In the genomic region with DNA sequence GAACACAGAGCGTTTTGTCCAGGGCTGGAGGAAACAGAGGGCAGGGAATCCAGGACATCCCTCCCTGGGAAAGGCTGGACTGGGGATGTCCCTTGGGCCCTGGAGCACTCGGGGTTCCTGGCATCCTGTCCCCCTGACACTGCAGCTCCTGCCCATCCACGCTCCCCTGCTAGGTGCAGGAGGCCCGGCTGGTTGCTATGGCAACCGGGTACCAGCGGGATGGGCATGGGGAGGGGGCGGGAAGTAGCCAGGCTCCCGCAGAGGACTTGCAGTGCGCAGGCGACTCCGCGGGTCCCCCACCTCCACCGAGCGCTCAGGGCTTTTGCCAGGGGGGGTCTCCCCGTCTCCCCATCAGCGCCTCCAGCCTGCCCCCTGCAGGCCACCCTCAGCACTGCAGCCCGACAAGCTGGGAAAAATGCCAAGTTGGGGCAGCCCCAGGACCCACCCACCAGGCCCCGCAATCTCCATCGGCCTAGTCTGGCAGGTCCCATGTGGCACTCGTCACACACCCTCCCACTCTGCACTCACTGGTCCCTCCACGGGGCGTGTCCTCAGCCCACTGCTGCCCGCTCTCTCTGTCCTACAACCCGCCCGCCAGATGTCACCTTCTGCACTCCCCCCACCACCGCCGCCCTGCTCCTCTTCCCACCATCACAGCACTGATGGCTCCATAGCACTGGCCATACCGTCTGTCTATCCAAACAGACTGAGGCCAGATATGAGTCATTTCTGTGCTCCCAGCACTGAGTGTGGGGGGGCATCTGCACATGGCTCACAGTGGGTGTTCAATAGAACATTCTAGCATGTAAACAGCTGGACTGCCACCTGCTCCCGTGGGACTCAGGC, we compare ENCODE assay signal across 8 cellular contexts. TPM values are rescaled to one million over a fixed set of nuclear protein-coding genes. Genes with fewer than 3 reads are reported as not detected.
DNase-seq lines count a peak whose midpoint lies in the region; ATAC-seq and TF ChIP-seq lines count a peak whose summit lies in the region.

No MANE protein-coding gene starts in this region.

- H4K20me1 ChIP-seq in SK-N-SH (ENCODE audit: insufficient read depth) = peaks cover 5% of the 10 kb centered on the region; the same call in 1 of the 2 replicates

- no peak overlapping the region for H3K9ac ChIP-seq in SK-N-SH

- H3K79me2 ChIP-seq in SK-N-SH (ENCODE audit: insufficient read depth) = peaks cover 30% of the 10 kb centered on the region

- peak; percentile 25 for TF ChIP-seq RAD21 in SK-N-SH (IDR thresholded peaks at IDR 0.05; ENCODE audit: low read length)

- intact Hi-C loops in cardiac septum (cut with DNase I) = no loop called here
- intact Hi-C loops in left ventricle myocardium superior (cut with micrococcal nuclease) = no loop called here
- intact Hi-C loops in mucosa of descending colon (cut with DNase I, micrococcal nuclease) = no loop called here

- no peaks in the 10 kb centered on the region for H3K9me3 ChIP-seq in SK-N-SH
- no peaks in the 10 kb centered on the region for H3K9me3 ChIP-seq in mucosa of descending colon
- no peaks in the 10 kb centered on the region for H3K9me3 ChIP-seq in upper lobe of left lung

- H3K4me1 ChIP-seq in SK-N-SH (ENCODE audit: control insufficient read depth in 1 of 2, insufficient read depth in 2 of 2, low read depth in 1 of 2, low read length in 1 of 2) = peaks cover 31 to 47% of the 10 kb centered on the region in 2 experiments
- no peaks in the 10 kb centered on the region for H3K4me1 ChIP-seq in mucosa of descending colon (ENCODE audit: low read depth)
- H3K4me1 ChIP-seq in upper lobe of left lung = peaks cover 7 to 24% (median 18%) of the 10 kb centered on the region in 4 donors

- TF ChIP-seq CTCF in SK-N-SH (IDR thresholded peaks at IDR 0.05) (peak; percentile 84), mucosa of descending colon (IDR thresholded peaks at IDR 0.05) (peak; percentile 30), upper lobe of left lung (IDR thresholded peaks at IDR 0.05) (peak; percentile 34 to 65 (median 52))

- no peak overlapping the region for H2AFZ ChIP-seq in SK-N-SH (ENCODE audit: low read depth)

- WGBS in SK-N-SH (ENCODE audit: low lambda C conversion rate) = 41% methylated on average over 14 of the region's 29 CpGs
- WGBS in upper lobe of left lung, 2 donors = 65 to 67% methylated on average over 14 to 28 of the region's 29 CpGs

- POLR2A ChIA-PET in SK-N-SH (lab: Yijun Ruan, JAX) = interaction anchor here (1.0 kb wide), 1 partner anchor 10 kb away, joined by 3 read pairs; no protein-coding TSS in a partner anchor

- H3K36me3 ChIP-seq in SK-N-SH (replicated peaks in 1 of 2; ENCODE audit: control insufficient read depth in 1 of 2, insufficient read depth in 2 of 2, low read length in 1 of 2) = peaks cover 7 to 16% of the 10 kb centered on the region in 2 experiments
- H3K36me3 ChIP-seq in mucosa of descending colon (ENCODE audit: low read depth) = no peaks in the 10 kb centered on the region
- H3K36me3 ChIP-seq in upper lobe of left lung = peaks cover 0 to 30% (median 15%) of the 10 kb centered on the region in 4 donors

- peak overlapping the region; percentile 43 to 68; a peak in 3 of 4 replicates for H3K27ac ChIP-seq in SK-N-SH (ENCODE audit: low read depth in 2 of 2, low read length in 1 of 2)
- peak overlapping the region; percentile 98 for H3K27ac ChIP-seq in cingulate gyrus (ENCODE audit: low read depth, low read length)
- no peak overlapping the region for H3K27ac ChIP-seq in upper lobe of left lung

- peak; percentile 75 for DNase-seq in cardiac septum (ENCODE audit: low spot score)
- DNase-seq in left ventricle myocardium superior = no peak
- DNase-seq in SK-N-SH = peak; percentile 93
- DNase-seq in mucosa of descending colon = peak in 1 of 3 donors; percentile 60
- DNase-seq in upper lobe of left lung = peak in 1 of 2 donors; percentile 83
- DNase-seq in NK-92 (lab: John Stamatoyannopoulos, UW; ENCODE audit: unreplicated experiment) = no peak

- H3K4me3 ChIP-seq in SK-N-SH (ENCODE audit: low read depth in 2 of 2, low read length in 1 of 2) (peak overlapping the region in 1 of 2 experiments; percentile 47; a peak in 1 of 4 replicates), mucosa of descending colon (no peak overlapping the region), upper lobe of left lung (no peak overlapping the region)

- no peak for TF ChIP-seq POLR2A in upper lobe of left lung (IDR thresholded peaks at IDR 0.05)

- H3K27me3 ChIP-seq in SK-N-SH (ENCODE audit: insufficient read depth) (no peaks in the 10 kb centered on the region), upper lobe of left lung (no peaks in the 10 kb centered on the region)

- CTCF ChIA-PET in SK-N-SH (lab: Yijun Ruan, JAX) = interaction anchor here (0.6 to 2.8 kb wide), 48 partner anchors 9 to 368 kb away, joined by 3 to 28 read pairs (median 4); partner anchors contain the start of gene NUP50

- 0 out of 2 replicates have a peak overlapping the region, but pooled peaks have one; percentile 8 for H3K4me2 ChIP-seq in SK-N-SH

- H3F3A ChIP-seq in SK-N-SH (replicated peaks; ENCODE audit: insufficient read depth) = peaks cover 11% of the 10 kb centered on the region

- TF ChIP-seq EP300 in SK-N-SH (IDR thresholded peaks at IDR 0.05; ENCODE audit: borderline replicate concordance in 1 of 2, low read depth in 1 of 2, low read length in 1 of 2) (no peak), upper lobe of left lung (IDR thresholded peaks at IDR 0.05) (no peak)

- no peaks in the 10 kb centered on the region for H3K9me2 ChIP-seq in SK-N-SH

- no peak for ATAC-seq in left ventricle myocardium superior
- ATAC-seq in mucosa of descending colon = peak; percentile 33
- peak in 1 of 2 donors; percentile 7 for ATAC-seq in upper lobe of left lung (ENCODE audit: low FRiP score in 2 of 2)
- no peak for ATAC-seq in HG03469 (IDR thresholded peaks at IDR 0.05; ENCODE audit: unreplicated experiment)

TF ChIP-seq in SK-N-SH, 30 proteins besides CTCF, POLR2A, EP300 and RAD21 (continues in another document):
- TF ChIP-seq MXI1 (IDR thresholded peaks at IDR 0.05; ENCODE audit: low read depth, low read length) (peak; percentile 72; the same call in 1 of the 2 replicates), ELF1 (IDR thresholded peaks at IDR 0.05) (no peak), ZBTB33 (IDR thresholded peaks at IDR 0.05; ENCODE audit: borderline replicate concordance, low read depth) (no peak), FOSL2 (IDR thresholded peaks at IDR 0.05; ENCODE audit: borderline replicate concordance, low read depth) (peak; percentile 72; the same call in 1 of the 2 replicates), POLR2AphosphoS5 (IDR thresholded peaks at IDR 0.05; ENCODE audit: low read depth, low read length) (no peak), TAF1 (IDR thresholded peaks at IDR 0.05; ENCODE audit: borderline replicate concordance, low read depth, low read length) (no peak), SMC3 (IDR thresholded peaks at IDR 0.05; ENCODE audit: low read depth, low read length) (no peak), EZH2phosphoT487 (IDR thresholded peaks at IDR 0.05; ENCODE audit: borderline replicate concordance, low read depth) (no peak), NFIC (IDR thresholded peaks at IDR 0.05; ENCODE audit: borderline replicate concordance) (peak; percentile 47), TEAD4 (IDR thresholded peaks at IDR 0.05; ENCODE audit: borderline replicate concordance, insufficient read depth) (no peak), RXRA (IDR thresholded peaks at IDR 0.05; ENCODE audit: borderline replicate concordance, low read depth) (no peak), IRF3 (IDR thresholded peaks at IDR 0.05; ENCODE audit: low read depth, low read length) (no peak)

RNA-seq across cellular contexts. Expression of gene KIAA0930, which starts 31.5 kb away (rescaled TPM):
- 21.6 TPM for total RNA-seq in cardiac septum
- 24.1 TPM for total RNA-seq in left ventricle myocardium superior
- 55.9 and 80.8 TPM in 2 replicates for polyA plus RNA-seq in SK-N-SH (2012; rRNA removed)
- 31.0 and 38.2 TPM in 2 replicates for polyA plus RNA-seq in SK-N-SH (2012; cell fraction: cytosol; rRNA removed)
- 228 and 274 TPM in 2 replicates for polyA plus RNA-seq in SK-N-SH (2012; cell fraction: nucleus; rRNA removed)
- total RNA-seq in mucosa of descending colon = 10 to 100 TPM; 32.7 to 62.4 (median 37.7) TPM
- 100 to 1,000 TPM in 1 of 6 donors, 10 to 100 TPM in 5; 31.2 to 103 (median 42.8) TPM for total RNA-seq in upper lobe of left lung

RNA-seq across cellular contexts. Expression of gene NUP50, which starts 45.5 kb away (rescaled TPM):
- total RNA-seq in cardiac septum = 13.4 TPM
- total RNA-seq in left ventricle myocardium superior = 16.2 TPM
- polyA plus RNA-seq in SK-N-SH (2012; rRNA removed) = 4.7 and 7.3 TPM in 2 replicates
- 6.2 and 7.0 TPM in 2 replicates for polyA plus RNA-seq in SK-N-SH (2012; cell fraction: cytosol; rRNA removed)
- polyA plus RNA-seq in SK-N-SH (2012; cell fraction: nucleus; rRNA removed) = 7.9 and 8.9 TPM in 2 replicates
- 10 to 100 TPM; 42.5 to 80.7 (median 65.7) TPM for total RNA-seq in mucosa of descending colon
- 100 to 1,000 TPM in 1 of 6 donors, 10 to 100 TPM in 5; 57.9 to 115 (median 66.7) TPM for total RNA-seq in upper lobe of left lung

Comparison
In these comparisons a context has a peak if more than half of its experiments do, and no peak if none do; other contexts are left out.
1. DNase-seq: peak in cardiac septum (single experiment) and SK-N-SH (single experiment); none in left ventricle myocardium superior (single experiment) and NK-92 (single experiment).
2. H3K27ac ChIP-seq: peak in SK-N-SH (2 of 2) and cingulate gyrus (single experiment); none in upper lobe of left lung (0 of 4).
3. CTCF ChIP-seq: peak in every context shown above with its lines; median percentile 84 in SK-N-SH; 52 in upper lobe of left lung; 30 in mucosa of descending colon.